In the genomic region with DNA sequence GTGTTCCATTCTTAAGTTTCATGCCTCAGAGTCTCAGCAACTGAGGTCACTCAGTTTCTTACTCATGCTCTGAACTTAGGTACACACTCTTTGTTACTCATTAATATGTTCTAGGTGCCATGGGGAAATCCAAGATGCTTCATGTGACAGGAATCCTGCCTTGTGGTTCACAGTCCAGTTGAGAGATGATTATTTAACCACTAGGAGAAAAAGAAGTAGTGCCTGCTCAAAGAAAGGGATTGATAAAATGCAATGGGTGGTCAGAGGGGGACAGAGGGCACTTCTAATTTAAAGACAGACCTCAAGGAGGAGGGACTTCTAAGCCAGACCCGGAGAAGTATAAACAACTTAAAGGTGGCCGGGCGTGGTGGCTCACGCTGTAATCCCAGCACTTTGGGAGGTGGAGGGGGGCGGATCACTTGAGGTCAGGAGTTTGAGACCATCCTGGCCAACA, we compare ENCODE assay signal across 8 cellular contexts.
A peak's percentile ranks its signal among the peaks of the same experiment; 100 is the strongest.
DNase-seq lines count a peak whose midpoint lies in the region; ATAC-seq and TF ChIP-seq lines count a peak whose summit lies in the region.

No MANE protein-coding gene starts in this region.

- H3K9me3 Mint-ChIP-seq in Calu3 (ENCODE audit: low read depth, unreplicated experiment) = no peaks in the 10 kb centered on the region

- CTCF ChIA-PET in Calu3 (lab: Charles Lee) = no interaction called here

- BruUV-seq in Calu3 (replicated peaks; lab: Mats Ljungman, UMichigan) = no TSS peak

- peaks cover 44% of the 10 kb centered on the region for H3K4me1 Mint-ChIP-seq in Calu3 (ENCODE audit: low read depth, unreplicated experiment)

- no peak overlapping the region for H3K27ac ChIP-seq in spleen

- H3K4me1 ChIP-seq in spleen = no peaks in the 10 kb centered on the region

- H3K4me3 Mint-ChIP-seq in Calu3 (ENCODE audit: low read depth, unreplicated experiment) = peak overlapping the region; percentile 31

- H3K36me3 Mint-ChIP-seq in Calu3 (ENCODE audit: insufficient read depth, unreplicated experiment) = peaks cover 19% of the 10 kb centered on the region

- no peaks in the 10 kb centered on the region for H3K9me3 ChIP-seq in spleen

- no peak for TF ChIP-seq POLR2A in spleen (IDR thresholded peaks at IDR 0.05)

- no peaks in the 10 kb centered on the region for H3K27me3 Mint-ChIP-seq in Calu3 (ENCODE audit: unreplicated experiment)

- H3K27me3 ChIP-seq in spleen (replicated peaks in 1 of 7) = no peaks in the 10 kb centered on the region

- intact Hi-C loops in Calu3 (cut with micrococcal nuclease; ENCODE audit: unreplicated experiment) = loop anchor here (1.0 to 2.0 kb wide), 2 partner anchors 30 to 103 kb away; no protein-coding TSS in a partner anchor
- intact Hi-C loops in spleen (cut with DNase I; ENCODE audit: low total_unique reads) = no loop called here

- TF ChIP-seq CTCF in Calu3 (IDR thresholded peaks at IDR 0.05; ENCODE audit: unreplicated experiment) (no peak), foreskin fibroblast (IDR thresholded peaks at IDR 0.05; ENCODE audit: low read depth, low read length) (no peak), spleen (IDR thresholded peaks at IDR 0.05 in 8 of 11, conservative IDR thresholded peaks at IDR 0.05 in 3 of 11) (no peak)

- no peaks in the 10 kb centered on the region for H3K36me3 ChIP-seq in spleen

- WGBS in spleen, 5 donors = 81 to 93% (median 88%) methylated on average over 5 of the region's 5 CpGs

- peak; percentile 54 for DNase-seq in Calu3
- peak; percentile 97 for DNase-seq in HS-5 (ENCODE audit: low read depth)
- peak; percentile 94 to 95 for DNase-seq in foreskin fibroblast
- no peak for DNase-seq in spleen
- DNase-seq in OCI-M1 (lab: John Stamatoyannopoulos, UW) = no peak
- DNase-seq in stimulated activated CD4-positive, alpha-beta T cell treated with anti-CD3 and anti-CD28 coated beads, Interleukin-15, amount 100 ng/mL, for 24 hours = no peak
- no peak for DNase-seq in SK-N-DZ (ENCODE audit: low spot score)

- H3K4me3 ChIP-seq in foreskin fibroblast (ENCODE audit: low read depth in 1 of 2, low read length in 2 of 2) = no peak overlapping the region
- no peak overlapping the region for H3K4me3 ChIP-seq in spleen

- H3K27ac Mint-ChIP-seq in Calu3 (ENCODE audit: unreplicated experiment) = peak overlapping the region; percentile 95

- peak; percentile 55 for ATAC-seq in GM21390 (IDR thresholded peaks at IDR 0.05; ENCODE audit: unreplicated experiment)

Comparison
In these comparisons a context has a peak if more than half of its experiments do, and no peak if none do; other contexts are left out.
1. DNase-seq: peak in Calu3 (single experiment), HS-5 (single experiment) and foreskin fibroblast (2 of 2); none in spleen (single experiment), OCI-M1 (single experiment), stimulated activated CD4-positive, alpha-beta T cell treated with anti-CD3 and anti-CD28 coated beads, Interleukin-15, amount 100 ng/mL, for 24 hours (single experiment) and SK-N-DZ (single experiment).